ENCODE assay signal across 8 cellular contexts in the genomic region with DNA sequence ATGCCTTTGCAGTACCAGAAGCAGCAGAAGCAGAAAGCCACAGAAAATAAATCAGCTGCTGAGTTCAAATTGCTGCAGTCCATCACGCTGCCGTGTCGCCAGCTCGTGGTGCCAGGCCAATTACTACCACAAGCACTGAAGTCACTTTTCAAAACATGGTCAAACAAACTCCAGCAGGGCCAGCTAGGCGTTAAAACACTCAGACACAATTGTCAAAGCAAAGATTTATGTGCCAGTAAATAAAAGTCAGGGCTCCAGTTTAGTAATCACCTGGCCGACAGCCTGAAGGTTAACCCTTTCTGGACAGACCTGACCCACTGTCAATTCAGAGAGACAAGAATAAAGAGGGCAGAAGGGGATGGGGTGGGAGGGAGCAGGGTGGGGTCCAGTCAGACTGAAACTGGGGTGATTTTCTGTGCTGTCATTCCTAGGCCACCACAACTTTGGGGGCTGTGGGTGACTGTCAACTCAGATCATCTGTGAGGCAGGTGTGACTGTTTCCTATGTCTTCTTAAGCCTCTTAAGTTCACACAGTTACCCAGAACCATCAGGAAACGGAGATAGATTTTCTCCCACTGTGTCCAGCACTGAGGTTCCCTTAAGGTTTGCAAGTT.
DNase-seq lines count a peak whose midpoint lies in the region; ATAC-seq and TF ChIP-seq lines count a peak whose summit lies in the region.

No MANE protein-coding gene starts in this region.

- in situ Hi-C loops in gastrocnemius medialis (cut with MboI; ENCODE audit: low sequenced_read_pairs in 4 of 4) = no loop called here

- no peaks in the 10 kb centered on the region for H3K9me2 ChIP-seq in Karpas-422 (replicated peaks; ENCODE audit: insufficient read depth, low read length)

- H3K27me3 Mint-ChIP-seq in activated naive CD4-positive, alpha-beta T cell treated with anti-CD3 and anti-CD28 coated beads for 36 hours (ENCODE audit: low read depth) = no peaks in the 10 kb centered on the region
- H3K27me3 Mint-ChIP-seq in stimulated activated naive B cell treated with anti-CD40 and anti-IgM and Interleukin-4, amounts not matched to agents 10 μg/mL and 1 μg/mL and 100 μg/mL, for 72 hours = no peaks in the 10 kb centered on the region

- no peaks in the 10 kb centered on the region for H3K27me3 ChIP-seq in Karpas-422 (ENCODE audit: low read length)
- H3K27me3 ChIP-seq in gastrocnemius medialis = no peaks in the 10 kb centered on the region

- CTCF ChIA-PET in activated naive CD4-positive, alpha-beta T cell treated with anti-CD3 and anti-CD28 coated beads for 36 hours (lab: Charles Lee) = interaction anchor here (1.6 to 2.2 kb wide), 2 partner anchors 15 to 109 kb away, joined by 6 to 8 read pairs; no protein-coding TSS in a partner anchor

- H3K4me3 ChIP-seq in Karpas-422 (ENCODE audit: low read length) (no peak overlapping the region), gastrocnemius medialis (no peak overlapping the region)

- peak overlapping the region; percentile 23 for H3K4me3 Mint-ChIP-seq in activated naive CD4-positive, alpha-beta T cell treated with anti-CD3 and anti-CD28 coated beads for 36 hours
- peak overlapping the region in 1 of 2 donors; percentile 2 for H3K4me3 Mint-ChIP-seq in stimulated activated naive B cell treated with anti-CD40 and anti-IgM and Interleukin-4, amounts not matched to agents 10 μg/mL and 1 μg/mL and 100 μg/mL, for 72 hours

- DNase-seq in Karpas-422 (no peak), gastrocnemius medialis (no peak), posterior vena cava (ENCODE audit: low spot score) (no peak), mesenteric fat pad (ENCODE audit: low spot score) (no peak)
- peak; percentile 82 for DNase-seq in activated naive CD4-positive, alpha-beta T cell treated with anti-CD3 and anti-CD28 coated beads for 36 hours
- DNase-seq in stimulated activated naive B cell treated with anti-CD40 and anti-IgM and Interleukin-4, amounts not matched to agents 10 μg/mL and 1 μg/mL and 100 μg/mL, for 72 hours = no peak

- peaks cover 10% of the 10 kb centered on the region; the same call in 1 of the 2 replicates for H4K20me1 ChIP-seq in Karpas-422 (ENCODE audit: insufficient read depth, low read depth, low read length)

- H3K9me3 Mint-ChIP-seq in activated naive CD4-positive, alpha-beta T cell treated with anti-CD3 and anti-CD28 coated beads for 36 hours = no peaks in the 10 kb centered on the region
- H3K9me3 Mint-ChIP-seq in stimulated activated naive B cell treated with anti-CD40 and anti-IgM and Interleukin-4, amounts not matched to agents 10 μg/mL and 1 μg/mL and 100 μg/mL, for 72 hours = no peaks in the 10 kb centered on the region

- peak overlapping the region; percentile 95 for H3K27ac Mint-ChIP-seq in activated naive CD4-positive, alpha-beta T cell treated with anti-CD3 and anti-CD28 coated beads for 36 hours
- H3K27ac Mint-ChIP-seq in stimulated activated naive B cell treated with anti-CD40 and anti-IgM and Interleukin-4, amounts not matched to agents 10 μg/mL and 1 μg/mL and 100 μg/mL, for 72 hours = peak overlapping the region; percentile 79

- H3K4me1 Mint-ChIP-seq in activated naive CD4-positive, alpha-beta T cell treated with anti-CD3 and anti-CD28 coated beads for 36 hours (ENCODE audit: low read depth) = peaks cover 61% of the 10 kb centered on the region
- peaks cover 38 to 39% of the 10 kb centered on the region in 2 donors for H3K4me1 Mint-ChIP-seq in stimulated activated naive B cell treated with anti-CD40 and anti-IgM and Interleukin-4, amounts not matched to agents 10 μg/mL and 1 μg/mL and 100 μg/mL, for 72 hours

- H3K36me3 ChIP-seq in Karpas-422 (ENCODE audit: insufficient read depth, low read length) = no peaks in the 10 kb centered on the region
- H3K36me3 ChIP-seq in gastrocnemius medialis = no peaks in the 10 kb centered on the region

- no peaks in the 10 kb centered on the region for H3K9me3 ChIP-seq in Karpas-422 (ENCODE audit: low read length)
- H3K9me3 ChIP-seq in gastrocnemius medialis = no peaks in the 10 kb centered on the region

- ATAC-seq in GM18502 (IDR thresholded peaks at IDR 0.05; ENCODE audit: poor library complexity, unreplicated experiment) (peak; percentile 53), GM21619 (IDR thresholded peaks at IDR 0.05; ENCODE audit: unreplicated experiment) (peak; percentile 59), gastrocnemius medialis (no peak)
- peak; percentile 76 to 78 for ATAC-seq in stimulated activated naive B cell treated with anti-CD40 and anti-IgM and Interleukin-4, amounts not matched to agents 10 μg/mL and 1 μg/mL and 100 μg/mL, for 72 hours (replicated peaks)

- H3K36me3 Mint-ChIP-seq in activated naive CD4-positive, alpha-beta T cell treated with anti-CD3 and anti-CD28 coated beads for 36 hours (ENCODE audit: low read depth) = no peaks in the 10 kb centered on the region
- peaks cover 0 to 5% of the 10 kb centered on the region in 2 donors for H3K36me3 Mint-ChIP-seq in stimulated activated naive B cell treated with anti-CD40 and anti-IgM and Interleukin-4, amounts not matched to agents 10 μg/mL and 1 μg/mL and 100 μg/mL, for 72 hours

- intact Hi-C loops in activated naive CD4-positive, alpha-beta T cell treated with anti-CD3 and anti-CD28 coated beads for 36 hours (cut with micrococcal nuclease) = loop anchor here (1.0 to 10.0 kb wide), 7 partner anchors 15 to 1438 kb away; a partner anchor contains a TSS
- intact Hi-C loops in gastrocnemius medialis (cut with DNase I; ENCODE audit: low total_unique reads) (no loop called here), posterior vena cava (cut with DNase I) (no loop called here)

- H3K4me2 ChIP-seq in Karpas-422 (ENCODE audit: low read depth, low read length, poor library complexity, severe bottlenecking) = peak overlapping the region; percentile 69

- no peaks in the 10 kb centered on the region for H3K79me2 ChIP-seq in Karpas-422 (ENCODE audit: low read length)

- no peak overlapping the region for H2AFZ ChIP-seq in Karpas-422 (ENCODE audit: low read length)

- no peak overlapping the region for H3K9ac ChIP-seq in Karpas-422 (ENCODE audit: low read length)

- no peak for TF ChIP-seq CTCF in gastrocnemius medialis (IDR thresholded peaks at IDR 0.05 in 4 of 5, conservative IDR thresholded peaks at IDR 0.05 in 1 of 5)

- H3K4me1 ChIP-seq in Karpas-422 (ENCODE audit: low read length) (peaks cover 42% of the 10 kb centered on the region), gastrocnemius medialis (no peaks in the 10 kb centered on the region)

- no peak for TF ChIP-seq POLR2A in gastrocnemius medialis (IDR thresholded peaks at IDR 0.05)

- H3K27ac ChIP-seq in Karpas-422 (ENCODE audit: low read length) = no peak overlapping the region
- no peak overlapping the region for H3K27ac ChIP-seq in gastrocnemius medialis

Comparison
In these comparisons a context has a peak if more than half of its experiments do, and no peak if none do; other contexts are left out.
1. ATAC-seq: peak in GM18502 (single experiment), GM21619 (single experiment) and stimulated activated naive B cell treated with anti-CD40 and anti-IgM and Interleukin-4, amounts not matched to agents 10 μg/mL and 1 μg/mL and 100 μg/mL, for 72 hours (2 of 2); none in gastrocnemius medialis (0 of 2).